7 cellular contexts compared by ENCODE assay signal in the genomic region with DNA sequence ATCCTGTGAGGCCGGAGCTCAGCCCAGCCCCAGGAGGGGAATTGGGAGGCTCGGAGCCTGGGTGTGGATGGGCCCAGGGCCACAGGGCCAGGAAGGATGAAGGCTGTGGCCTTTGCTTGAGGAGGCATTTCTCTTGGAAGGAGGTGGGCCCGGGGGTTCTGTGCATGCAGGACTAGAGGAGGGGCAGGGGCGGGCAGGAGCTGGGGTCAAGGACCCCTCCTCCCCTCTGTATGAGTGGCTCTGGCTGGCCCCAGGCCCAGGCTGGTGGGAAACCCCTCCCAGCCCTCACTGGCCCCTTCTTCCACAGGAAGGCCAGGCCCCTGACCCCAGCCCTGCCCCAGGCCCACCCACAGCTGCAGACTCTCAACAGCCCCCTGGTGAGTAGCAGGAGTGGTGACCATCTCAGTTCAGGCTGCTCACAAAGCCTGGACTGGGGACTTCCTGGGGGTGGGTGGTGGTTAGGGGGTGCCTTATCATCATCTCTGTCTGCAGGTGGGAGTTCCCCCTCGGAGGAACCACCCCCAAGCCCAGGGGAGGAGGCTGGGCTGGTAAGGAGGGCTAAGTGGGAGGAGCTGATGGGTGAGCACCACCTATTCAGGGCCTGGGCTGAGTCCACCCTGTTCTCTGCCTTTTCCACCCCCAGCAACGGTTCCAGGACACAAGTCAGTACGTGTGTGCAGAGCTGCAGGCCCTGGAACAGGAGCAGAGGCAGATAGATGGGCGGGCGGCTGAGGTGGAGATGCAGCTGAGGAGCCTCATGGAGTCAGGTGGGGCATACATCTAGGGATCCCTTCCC. TPM values are rescaled to one million over a fixed set of nuclear protein-coding genes. Genes with fewer than 3 reads are reported as not detected.
DNase-seq lines count a peak whose midpoint lies in the region; ATAC-seq and TF ChIP-seq lines count a peak whose summit lies in the region.

No MANE protein-coding gene starts in this region.

- no peak overlapping the region for H3K4me3 ChIP-seq in GM12865 (ENCODE audit: low read depth, low read length)
- no peak overlapping the region for H3K4me3 ChIP-seq in Loucy (ENCODE audit: low read length, poor library complexity, severe bottlenecking)
- no peak overlapping the region for H3K4me3 ChIP-seq in sigmoid colon
- H3K4me3 ChIP-seq in WERI-Rb-1 (ENCODE audit: low read depth, low read length): no peak overlapping the region

- no peaks in the 10 kb centered on the region for H3K36me3 ChIP-seq in Loucy (ENCODE audit: insufficient read depth, low read length)
- peaks cover 10 to 65% (median 37%) of the 10 kb centered on the region in 4 donors for H3K36me3 ChIP-seq in sigmoid colon
- H3K36me3 ChIP-seq in WERI-Rb-1: peaks cover 5% of the 10 kb centered on the region

- intact Hi-C loops in sigmoid colon (cut with DNase I): no loop called here

- in situ Hi-C loops in KBM-7 (cut with MboI; ENCODE audit: low pct_unique_long_range_greater_than_20kb, low sequenced_read_pairs): no loop called here

- TF ChIP-seq CTCF in GM12865 (IDR thresholded peaks at IDR 0.05; ENCODE audit: insufficient read depth, low read depth, low read length, missing control alignments): no peak
- no peak for TF ChIP-seq CTCF in Loucy (conservative IDR thresholded peaks at IDR 0.05; ENCODE audit: low read length)
- no peak for TF ChIP-seq CTCF in sigmoid colon (IDR thresholded peaks at IDR 0.05)
- no peak for TF ChIP-seq CTCF in WERI-Rb-1 (IDR thresholded peaks at IDR 0.05; ENCODE audit: low read depth, low read length)

- TF ChIP-seq EP300 in sigmoid colon (IDR thresholded peaks at IDR 0.05): no peak

- H4K20me1 ChIP-seq in Loucy (ENCODE audit: insufficient read depth, low read length, poor library complexity, severe bottlenecking): peaks cover 2% of the 10 kb centered on the region

- H3K9ac ChIP-seq in Loucy (ENCODE audit: low read depth, low read length, poor library complexity, severe bottlenecking): peak overlapping the region; percentile 55

- TF ChIP-seq POLR2A in sigmoid colon (IDR thresholded peaks at IDR 0.05): no peak

- peaks cover 20% of the 10 kb centered on the region for H3K4me1 ChIP-seq in Loucy (ENCODE audit: insufficient read depth, low read length, poor library complexity, severe bottlenecking)
- H3K4me1 ChIP-seq in sigmoid colon: peaks cover 0 to 73% (median 62%) of the 10 kb centered on the region in 4 donors

- DNase-seq in GM12865 (ENCODE audit: low read depth) (peak; percentile 78), sigmoid colon (peak; percentile 66), KBM-7 (no peak), WERI-Rb-1 (no peak)
- DNase-seq in activated naive CD8-positive, alpha-beta T cell treated with anti-CD3 and anti-CD28 coated beads for 36 hours: peak; percentile 81

- peak overlapping the region; percentile 92 for H3K27ac Mint-ChIP-seq in activated naive CD8-positive, alpha-beta T cell treated with anti-CD3 and anti-CD28 coated beads for 36 hours

- no peak overlapping the region for H2AFZ ChIP-seq in Loucy (ENCODE audit: low read length)

- H3K36me3 Mint-ChIP-seq in activated naive CD8-positive, alpha-beta T cell treated with anti-CD3 and anti-CD28 coated beads for 36 hours: peaks cover 9% of the 10 kb centered on the region

- H3K27me3 Mint-ChIP-seq in activated naive CD8-positive, alpha-beta T cell treated with anti-CD3 and anti-CD28 coated beads for 36 hours: no peaks in the 10 kb centered on the region

- no peaks in the 10 kb centered on the region for H3K79me2 ChIP-seq in Loucy (ENCODE audit: insufficient read depth, low read length)

- H3K9me3 ChIP-seq in Loucy (ENCODE audit: insufficient read depth, low read depth, low read length) (no peaks in the 10 kb centered on the region), sigmoid colon (no peaks in the 10 kb centered on the region), WERI-Rb-1 (ENCODE audit: severe bottlenecking) (no peaks in the 10 kb centered on the region)

- no peaks in the 10 kb centered on the region for H3K27me3 ChIP-seq in Loucy (ENCODE audit: insufficient read depth, low read length, poor library complexity, severe bottlenecking)
- no peaks in the 10 kb centered on the region for H3K27me3 ChIP-seq in sigmoid colon
- H3K27me3 ChIP-seq in WERI-Rb-1 (ENCODE audit: insufficient read depth, low read depth, severe bottlenecking): no peaks in the 10 kb centered on the region

- 76 to 86% methylated on average over 9 of the region's 9 CpGs for WGBS in sigmoid colon, 2 donors

- no peak for ATAC-seq in HG03095 (IDR thresholded peaks at IDR 0.05; ENCODE audit: unreplicated experiment)

- no peaks in the 10 kb centered on the region for H3K9me3 Mint-ChIP-seq in activated naive CD8-positive, alpha-beta T cell treated with anti-CD3 and anti-CD28 coated beads for 36 hours

- H3K27ac ChIP-seq in sigmoid colon (peak overlapping the region; percentile 77 to 98 (median 82)), WERI-Rb-1 (no peak overlapping the region)

- peaks cover 30% of the 10 kb centered on the region for H3K4me1 Mint-ChIP-seq in activated naive CD8-positive, alpha-beta T cell treated with anti-CD3 and anti-CD28 coated beads for 36 hours

- H3K4me3 Mint-ChIP-seq in activated naive CD8-positive, alpha-beta T cell treated with anti-CD3 and anti-CD28 coated beads for 36 hours: no peak overlapping the region

- no peaks in the 10 kb centered on the region for H3K9me2 ChIP-seq in Loucy (replicated peaks; ENCODE audit: low read depth, low read length)

- H3K4me2 ChIP-seq in Loucy (ENCODE audit: low read depth, low read length, poor library complexity, severe bottlenecking): peak overlapping the region; percentile 46

- no peaks in the 10 kb centered on the region for H3F3A ChIP-seq in Loucy (ENCODE audit: low read depth)

RNA-seq across cellular contexts. Expression of gene KCNK7, which starts 6.0 kb away (rescaled TPM):
- total RNA-seq in activated naive CD8-positive, alpha-beta T cell treated with anti-CD3 and anti-CD28 coated beads for 36 hours: under 1 TPM; 0.37 to 0.62 TPM
- total RNA-seq in sigmoid colon: under 1 TPM in 2 of 4 donors, not detected in 2; 0.54 to 0.71 TPM
- 1 to 10 TPM in 1 of 3 donors, not detected in 2; 1.4 TPM for polyA plus RNA-seq in sigmoid colon

RNA-seq across cellular contexts. Expression of gene EHBP1L1, which starts 13.8 kb away (rescaled TPM):
- 10 to 100 TPM; 55.7 to 60.0 TPM for total RNA-seq in activated naive CD8-positive, alpha-beta T cell treated with anti-CD3 and anti-CD28 coated beads for 36 hours
- total RNA-seq in sigmoid colon: 100 to 1,000 TPM; 148 to 366 (median 194) TPM
- polyA plus RNA-seq in sigmoid colon: 10 to 100 TPM; 31.2 to 71.2 (median 71.2) TPM

RNA-seq across cellular contexts. Expression of gene FAM89B, which starts 17.3 kb away (rescaled TPM):
- 10 to 100 TPM; 13.6 to 15.0 TPM for total RNA-seq in activated naive CD8-positive, alpha-beta T cell treated with anti-CD3 and anti-CD28 coated beads for 36 hours
- 10 to 100 TPM; 61.2 to 96.7 (median 91.6) TPM for total RNA-seq in sigmoid colon
- polyA plus RNA-seq in sigmoid colon: 10 to 100 TPM; 34.0 to 63.3 (median 38.4) TPM

RNA-seq across cellular contexts. Expression of gene ZNRD2, which starts 19.4 kb away (rescaled TPM):
- 10 to 100 TPM; 59.1 to 63.3 TPM for total RNA-seq in activated naive CD8-positive, alpha-beta T cell treated with anti-CD3 and anti-CD28 coated beads for 36 hours
- 10 to 100 TPM; 24.9 to 61.0 (median 58.5) TPM for total RNA-seq in sigmoid colon
- 10 to 100 TPM; 30.7 to 52.6 (median 36.6) TPM for polyA plus RNA-seq in sigmoid colon

RNA-seq across cellular contexts. Expression of gene MAP3K11, which starts 24.4 kb away (rescaled TPM):
- 10 to 100 TPM; 51.2 to 54.8 TPM for total RNA-seq in activated naive CD8-positive, alpha-beta T cell treated with anti-CD3 and anti-CD28 coated beads for 36 hours
- 10 to 100 TPM; 18.5 to 52.1 (median 26.3) TPM for total RNA-seq in sigmoid colon
- 10 to 100 TPM; 48.6 to 71.2 (median 71.0) TPM for polyA plus RNA-seq in sigmoid colon

Comparison
In these comparisons a context has a peak if more than half of its experiments do, and no peak if none do; other contexts are left out.
1. DNase-seq: peak in GM12865 (single experiment), activated naive CD8-positive, alpha-beta T cell treated with anti-CD3 and anti-CD28 coated beads for 36 hours (single experiment) and sigmoid colon (single experiment); none in KBM-7 (single experiment) and WERI-Rb-1 (single experiment).